ENCODE assay signal across 11 cellular contexts in the genomic region with DNA sequence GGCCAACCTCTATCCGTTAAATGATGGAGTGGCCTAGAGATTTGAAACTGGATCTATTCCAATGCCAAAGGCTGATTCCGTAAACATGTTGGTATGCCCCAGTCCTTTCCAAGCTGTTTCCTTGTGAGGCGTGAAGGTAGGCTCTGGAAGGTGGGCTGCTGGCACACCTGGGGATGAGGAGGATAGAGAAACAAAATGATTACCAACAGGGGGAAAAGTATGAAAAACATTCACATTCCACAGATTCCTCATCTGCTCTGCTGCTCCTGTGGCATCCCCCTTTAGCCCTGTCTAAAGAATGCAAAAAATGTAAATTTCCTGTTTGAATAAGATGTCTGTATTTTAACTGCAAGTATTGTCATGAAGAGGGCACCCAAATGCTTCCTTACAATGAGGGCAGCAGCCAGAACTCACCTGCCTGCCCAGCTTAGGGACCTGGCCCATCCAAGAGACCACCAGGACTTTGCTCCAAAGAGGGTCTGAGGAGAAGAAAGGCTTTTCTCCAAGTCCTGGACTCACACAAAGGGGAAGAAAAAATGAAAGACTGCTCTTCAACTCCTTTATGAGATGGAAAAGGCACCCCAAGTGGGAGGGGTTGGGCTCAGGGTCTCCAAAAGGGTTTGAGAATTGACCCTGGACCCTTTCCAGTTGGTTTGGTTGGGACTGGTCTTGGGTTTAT.
DNase-seq lines count a peak whose midpoint lies in the region; ATAC-seq, FAIRE-seq and TF ChIP-seq lines count a peak whose summit lies in the region.
"Had no signal": no experiment of that assay in that cellular context is flagged by ENCODE, and none has a peak within 500 bp of the region (broad histone marks: within the 10 kb centered on the region; RNA-seq: fewer than 3 reads in every experiment).

No MANE protein-coding gene starts in this region.

- peak; percentile 80 for FAIRE-seq in HTR-8/SVneo (lab: Jason Lieb, UNC)

- no peak for TF ChIP-seq POLR2A in transverse colon (IDR thresholded peaks at IDR 0.05)

- H3K4me3 Mint-ChIP-seq in chondrocyte (ENCODE audit: unreplicated experiment), result no peak overlapping the region
- H3K4me3 Mint-ChIP-seq in activated T-helper 2 cell treated with anti-CD3 and anti-CD28 coated beads, Interferon-gamma antibody, Interleukin-2, Interleukin-4, amounts not matched to agents 10 μg/mL and 5 μg/mL and 100 μg/mL, durations not matched to agents 14 hours and 24 hours and 36 hours (ENCODE audit: low read depth), result no peak overlapping the region
- H3K4me3 Mint-ChIP-seq: T-cell had no signal

- ATAC-seq in GM19452 (IDR thresholded peaks at IDR 0.05; ENCODE audit: unreplicated experiment), result no peak
- ATAC-seq: T-cell had no signal

- no peaks in the 10 kb centered on the region for H3K9me3 Mint-ChIP-seq in chondrocyte (ENCODE audit: low read depth)
- H3K9me3 Mint-ChIP-seq in activated T-helper 2 cell treated with anti-CD3 and anti-CD28 coated beads, Interferon-gamma antibody, Interleukin-2, Interleukin-4, amounts not matched to agents 10 μg/mL and 5 μg/mL and 100 μg/mL, durations not matched to agents 14 hours and 24 hours and 36 hours, result no peaks in the 10 kb centered on the region
- H3K9me3 Mint-ChIP-seq: T-cell had no signal

- in situ Hi-C loops in transverse colon (cut with MboI; ENCODE audit: low pct_ligation_motif_present in 1 of 4, low pct_unique_long_range_greater_than_20kb in 1 of 4, low sequenced_read_pairs in 3 of 4), result no loop called here

- peak; percentile 27 for TF ChIP-seq CTCF in chondrocyte (IDR thresholded peaks at IDR 0.05)
- TF ChIP-seq CTCF in transverse colon (IDR thresholded peaks at IDR 0.05), result no peak

- no peak for TF ChIP-seq EP300 in transverse colon (IDR thresholded peaks at IDR 0.05; ENCODE audit: low read depth)

- no peaks in the 10 kb centered on the region for H3K27me3 ChIP-seq in transverse colon
- H3K27me3 ChIP-seq: brain microvascular endothelial cell, heart right ventricle had no signal

- H3K36me3 ChIP-seq in transverse colon, result no peaks in the 10 kb centered on the region
- H3K36me3 ChIP-seq: brain microvascular endothelial cell, heart right ventricle had no signal

- no peaks in the 10 kb centered on the region for H3K36me3 Mint-ChIP-seq in chondrocyte (ENCODE audit: low read depth)
- H3K36me3 Mint-ChIP-seq in activated T-helper 2 cell treated with anti-CD3 and anti-CD28 coated beads, Interferon-gamma antibody, Interleukin-2, Interleukin-4, amounts not matched to agents 10 μg/mL and 5 μg/mL and 100 μg/mL, durations not matched to agents 14 hours and 24 hours and 36 hours (ENCODE audit: low read depth), result no peaks in the 10 kb centered on the region
- H3K36me3 Mint-ChIP-seq: T-cell had no signal

- H3K27ac Mint-ChIP-seq in chondrocyte (ENCODE audit: unreplicated experiment), result peak overlapping the region; percentile 74
- no peak overlapping the region for H3K27ac Mint-ChIP-seq in activated T-helper 2 cell treated with anti-CD3 and anti-CD28 coated beads, Interferon-gamma antibody, Interleukin-2, Interleukin-4, amounts not matched to agents 10 μg/mL and 5 μg/mL and 100 μg/mL, durations not matched to agents 14 hours and 24 hours and 36 hours
- H3K27ac Mint-ChIP-seq: T-cell had no signal

- peaks cover 52% of the 10 kb centered on the region for H3K4me1 Mint-ChIP-seq in chondrocyte (ENCODE audit: low read depth)
- peaks cover 9% of the 10 kb centered on the region for H3K4me1 Mint-ChIP-seq in activated T-helper 2 cell treated with anti-CD3 and anti-CD28 coated beads, Interferon-gamma antibody, Interleukin-2, Interleukin-4, amounts not matched to agents 10 μg/mL and 5 μg/mL and 100 μg/mL, durations not matched to agents 14 hours and 24 hours and 36 hours (ENCODE audit: low read depth)

- peaks cover 9 to 35% (median 20%) of the 10 kb centered on the region in 4 donors for H3K4me1 ChIP-seq in transverse colon

- 97 to 100% methylated on average over 2 to 3 of the region's 3 CpGs for WGBS in transverse colon (ENCODE audit: low coverage in 1 of 2), 2 donors

- DNase-seq in HTR-8/SVneo (ENCODE audit: insufficient read length, low spot score), result peak; percentile 59
- no peak for DNase-seq in chondrocyte (ENCODE audit: low spot score)
- peak; percentile 90 for DNase-seq in kidney glomerular epithelial cell (lab: John Stamatoyannopoulos, UW)
- DNase-seq in transverse colon, result no peak
- DNase-seq in activated T-helper 2 cell treated with anti-CD3 and anti-CD28 coated beads, Interferon-gamma antibody, Interleukin-2, Interleukin-4, amounts not matched to agents 10 μg/mL and 5 μg/mL and 100 μg/mL, durations not matched to agents 14 hours and 24 hours and 36 hours (ENCODE audit: low spot score), result no peak
- DNase-seq in Ammon's horn (ENCODE audit: low spot score), result no peak
- DNase-seq in NCI-H187 (lab: John Stamatoyannopoulos, UW), result no peak
- DNase-seq: brain microvascular endothelial cell, heart right ventricle, T-cell had no signal

- peak overlapping the region in 3 of 4 donors; percentile 23 to 34 (median 32) for H3K27ac ChIP-seq in transverse colon
- H3K27ac ChIP-seq: brain microvascular endothelial cell had no signal

- no peaks in the 10 kb centered on the region for H3K27me3 Mint-ChIP-seq in chondrocyte (ENCODE audit: low read depth)
- no peaks in the 10 kb centered on the region for H3K27me3 Mint-ChIP-seq in activated T-helper 2 cell treated with anti-CD3 and anti-CD28 coated beads, Interferon-gamma antibody, Interleukin-2, Interleukin-4, amounts not matched to agents 10 μg/mL and 5 μg/mL and 100 μg/mL, durations not matched to agents 14 hours and 24 hours and 36 hours (ENCODE audit: low read depth)
- H3K27me3 Mint-ChIP-seq: T-cell had no signal

- no peak overlapping the region for H3K4me3 ChIP-seq in transverse colon
- H3K4me3 ChIP-seq: heart right ventricle had no signal

- no peaks in the 10 kb centered on the region for H3K9me3 ChIP-seq in transverse colon
- H3K9me3 ChIP-seq: heart right ventricle had no signal

- intact Hi-C loops in transverse colon (cut with DNase I; ENCODE audit: low total_unique reads), result no loop called here
- intact Hi-C loops in activated T-helper 2 cell treated with anti-CD3 and anti-CD28 coated beads, Interferon-gamma antibody, Interleukin-2, Interleukin-4, amounts not matched to agents 10 μg/mL and 5 μg/mL and 100 μg/mL, durations not matched to agents 14 hours and 24 hours and 36 hours (cut with micrococcal nuclease), result no loop called here

Comparison
In these comparisons a context has a peak if more than half of its experiments do, and no peak if none do; other contexts are left out.
1. DNase-seq: peak in HTR-8/SVneo (single experiment) and kidney glomerular epithelial cell (single experiment); none in chondrocyte (single experiment), transverse colon (single experiment), activated T-helper 2 cell treated with anti-CD3 and anti-CD28 coated beads, Interferon-gamma antibody, Interleukin-2, Interleukin-4, amounts not matched to agents 10 μg/mL and 5 μg/mL and 100 μg/mL, durations not matched to agents 14 hours and 24 hours and 36 hours (single experiment), Ammon's horn (single experiment) and NCI-H187 (0 of 2).